Comparison of ENCODE assay signal across 8 cellular contexts in the genomic region with DNA sequence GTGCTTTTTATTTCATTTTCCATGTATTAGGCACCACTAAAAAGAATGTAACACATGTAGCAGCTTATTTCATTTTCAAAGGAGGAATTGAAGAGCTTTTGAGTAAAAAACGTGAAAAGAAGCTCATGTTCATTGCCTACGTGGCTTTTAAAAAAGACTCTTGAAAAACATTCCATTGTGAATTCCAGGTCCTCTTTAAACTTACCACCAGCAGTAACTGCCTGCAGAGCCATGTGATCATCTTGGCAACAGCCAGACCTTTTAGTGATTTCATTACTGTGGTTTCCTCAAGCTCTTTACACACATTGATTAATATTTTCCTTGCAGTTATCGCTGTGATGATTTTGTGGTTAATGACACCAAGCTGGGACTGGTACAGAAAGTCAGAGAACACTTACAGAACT. TPM values are rescaled to one million over a fixed set of nuclear protein-coding genes. Genes with fewer than 3 reads are reported as not detected.
DNase-seq lines count a peak whose midpoint lies in the region; ATAC-seq and FAIRE-seq lines count a peak whose summit lies in the region.

No MANE protein-coding gene starts in this region.

- H3K27me3 Mint-ChIP-seq in activated naive CD4-positive, alpha-beta T cell treated with anti-CD3 and anti-CD28 coated beads, Interleukin-2, amount 50 U/mL, for 24 hours: no peaks in the 10 kb centered on the region
- no peaks in the 10 kb centered on the region for H3K27me3 Mint-ChIP-seq in activated T-helper 2 cell treated with anti-CD3 and anti-CD28 coated beads, Interferon-gamma antibody, Interleukin-2, Interleukin-4, amounts not matched to agents 10 μg/mL and 5 μg/mL and 100 μg/mL, durations not matched to agents 14 hours and 24 hours and 36 hours (ENCODE audit: low read depth)

- H3K36me3 Mint-ChIP-seq in activated naive CD4-positive, alpha-beta T cell treated with anti-CD3 and anti-CD28 coated beads, Interleukin-2, amount 50 U/mL, for 24 hours: peaks cover 16% of the 10 kb centered on the region
- peaks cover 40% of the 10 kb centered on the region for H3K36me3 Mint-ChIP-seq in activated T-helper 2 cell treated with anti-CD3 and anti-CD28 coated beads, Interferon-gamma antibody, Interleukin-2, Interleukin-4, amounts not matched to agents 10 μg/mL and 5 μg/mL and 100 μg/mL, durations not matched to agents 14 hours and 24 hours and 36 hours (ENCODE audit: low read depth)

- no peaks in the 10 kb centered on the region for H3K9me3 Mint-ChIP-seq in activated naive CD4-positive, alpha-beta T cell treated with anti-CD3 and anti-CD28 coated beads, Interleukin-2, amount 50 U/mL, for 24 hours
- no peaks in the 10 kb centered on the region for H3K9me3 Mint-ChIP-seq in activated T-helper 2 cell treated with anti-CD3 and anti-CD28 coated beads, Interferon-gamma antibody, Interleukin-2, Interleukin-4, amounts not matched to agents 10 μg/mL and 5 μg/mL and 100 μg/mL, durations not matched to agents 14 hours and 24 hours and 36 hours

- ATAC-seq in right cardiac atrium: peak; percentile 81 to 84
- no peak for ATAC-seq in HG03135 (IDR thresholded peaks at IDR 0.05; ENCODE audit: unreplicated experiment)
- no peak for ATAC-seq in HG03095 (IDR thresholded peaks at IDR 0.05; ENCODE audit: unreplicated experiment)

- H3K4me3 Mint-ChIP-seq in activated naive CD4-positive, alpha-beta T cell treated with anti-CD3 and anti-CD28 coated beads, Interleukin-2, amount 50 U/mL, for 24 hours: peak overlapping the region; percentile 45
- H3K4me3 Mint-ChIP-seq in activated T-helper 2 cell treated with anti-CD3 and anti-CD28 coated beads, Interferon-gamma antibody, Interleukin-2, Interleukin-4, amounts not matched to agents 10 μg/mL and 5 μg/mL and 100 μg/mL, durations not matched to agents 14 hours and 24 hours and 36 hours (ENCODE audit: low read depth): no peak overlapping the region

- peaks cover 0 to 9% of the 10 kb centered on the region in 2 donors for H3K36me3 ChIP-seq in small intestine (ENCODE audit: control insufficient read depth in 2 of 2, insufficient read depth in 2 of 2, low read length in 2 of 2)

- H3K9me3 ChIP-seq in right cardiac atrium (ENCODE audit: control insufficient read depth, low read length) (no peaks in the 10 kb centered on the region), small intestine (ENCODE audit: control insufficient read depth, low read depth) (no peaks in the 10 kb centered on the region)

- H3K27me3 ChIP-seq in right cardiac atrium (ENCODE audit: control insufficient read depth, insufficient read depth) (no peaks in the 10 kb centered on the region), small intestine (ENCODE audit: control insufficient read depth in 2 of 2, insufficient read depth in 2 of 2, low read length in 2 of 2) (no peaks in the 10 kb centered on the region)

- no peak for DNase-seq in activated naive CD4-positive, alpha-beta T cell (lab: John Stamatoyannopoulos, UW)
- no peak for DNase-seq in activated T-helper 2 cell treated with anti-CD3 and anti-CD28 coated beads, Interferon-gamma antibody, Interleukin-2, Interleukin-4, amounts not matched to agents 10 μg/mL and 5 μg/mL and 100 μg/mL, durations not matched to agents 14 hours and 24 hours and 36 hours (ENCODE audit: low spot score)
- DNase-seq in right cardiac atrium: peak in 1 of 3 donors; percentile 15
- peak; percentile 73 for DNase-seq in small intestine
- no peak for DNase-seq in activated CD4-positive, CD25-positive, alpha-beta regulatory T cell (lab: John Stamatoyannopoulos, UW)

- peaks cover 54% of the 10 kb centered on the region for H3K4me1 Mint-ChIP-seq in activated naive CD4-positive, alpha-beta T cell treated with anti-CD3 and anti-CD28 coated beads, Interleukin-2, amount 50 U/mL, for 24 hours
- peaks cover 29% of the 10 kb centered on the region for H3K4me1 Mint-ChIP-seq in activated T-helper 2 cell treated with anti-CD3 and anti-CD28 coated beads, Interferon-gamma antibody, Interleukin-2, Interleukin-4, amounts not matched to agents 10 μg/mL and 5 μg/mL and 100 μg/mL, durations not matched to agents 14 hours and 24 hours and 36 hours (ENCODE audit: low read depth)

- H3K4me3 ChIP-seq in right cardiac atrium (ENCODE audit: low read length) (no peak overlapping the region), small intestine (ENCODE audit: low read depth in 1 of 2, low read length in 2 of 2) (no peak overlapping the region)

- WGBS in right cardiac atrium: 13% methylated on average over 3 of the region's 3 CpGs
- 3 to 14% (median 8%) methylated on average over 3 of the region's 3 CpGs for WGBS in small intestine, 3 donors

- intact Hi-C loops in activated T-helper 2 cell treated with anti-CD3 and anti-CD28 coated beads, Interferon-gamma antibody, Interleukin-2, Interleukin-4, amounts not matched to agents 10 μg/mL and 5 μg/mL and 100 μg/mL, durations not matched to agents 14 hours and 24 hours and 36 hours (cut with micrococcal nuclease): loop anchor here (5.0 kb wide), 1 partner anchor 46 kb away; no protein-coding TSS in a partner anchor
- intact Hi-C loops in right cardiac atrium (cut with DNase I): no loop called here

- H3K27ac ChIP-seq in right cardiac atrium (ENCODE audit: low read length) (no peak overlapping the region), small intestine (ENCODE audit: low read depth in 1 of 2, low read length in 1 of 2) (no peak overlapping the region)

- FAIRE-seq in small intestine (lab: Jason Lieb, UNC): no peak

- peak overlapping the region; percentile 85 for H3K27ac Mint-ChIP-seq in activated naive CD4-positive, alpha-beta T cell treated with anti-CD3 and anti-CD28 coated beads, Interleukin-2, amount 50 U/mL, for 24 hours
- H3K27ac Mint-ChIP-seq in activated T-helper 2 cell treated with anti-CD3 and anti-CD28 coated beads, Interferon-gamma antibody, Interleukin-2, Interleukin-4, amounts not matched to agents 10 μg/mL and 5 μg/mL and 100 μg/mL, durations not matched to agents 14 hours and 24 hours and 36 hours: peak overlapping the region; percentile 51

- H3K4me1 ChIP-seq in right cardiac atrium (ENCODE audit: control insufficient read depth, insufficient read depth, low read length) (no peaks in the 10 kb centered on the region), small intestine (ENCODE audit: control insufficient read depth in 2 of 2, insufficient read depth in 1 of 2, low read depth in 1 of 2, low read length in 1 of 2) (peaks cover 0 to 2% of the 10 kb centered on the region in 2 donors)

RNA-seq across cellular contexts. Expression of a gene that starts 43.8 kb away (rescaled TPM):
- total RNA-seq in activated T-helper 2 cell treated with anti-CD3 and anti-CD28 coated beads, Interferon-gamma antibody, Interleukin-2, Interleukin-4, amounts not matched to agents 10 μg/mL and 5 μg/mL and 100 μg/mL, durations not matched to agents 14 hours and 24 hours and 36 hours: 0.71 and 0.78 TPM in 2 replicates
- total RNA-seq in right cardiac atrium: 10 to 100 TPM; 18.3 to 40.8 (median 31.5) TPM
- polyA plus RNA-seq in right cardiac atrium: 19.5 TPM
- polyA plus RNA-seq in small intestine: 1 to 10 TPM in 1 of 3 donors, not detected in 2; 2.1 TPM

RNA-seq across cellular contexts. Expression of a gene that starts 49.0 kb away (rescaled TPM):
- 41.2 and 47.6 TPM in 2 replicates for total RNA-seq in activated T-helper 2 cell treated with anti-CD3 and anti-CD28 coated beads, Interferon-gamma antibody, Interleukin-2, Interleukin-4, amounts not matched to agents 10 μg/mL and 5 μg/mL and 100 μg/mL, durations not matched to agents 14 hours and 24 hours and 36 hours
- total RNA-seq in right cardiac atrium: 10 to 100 TPM; 17.6 to 26.0 (median 21.2) TPM
- polyA plus RNA-seq in right cardiac atrium: 7.8 TPM
- polyA plus RNA-seq in small intestine: 10 to 100 TPM; 24.7 to 30.0 (median 27.8) TPM

Comparison
In these comparisons a context has a peak if more than half of its experiments do, and no peak if none do; other contexts are left out.
1. ATAC-seq: peak in right cardiac atrium (2 of 2); none in HG03135 (single experiment) and HG03095 (single experiment).
2. RNA of a gene that starts 43.8 kb away (total RNA-seq): 18.3 to 40.8 TPM in right cardiac atrium; 0.71 to 0.78 TPM in activated T-helper 2 cell treated with anti-CD3 and anti-CD28 coated beads, Interferon-gamma antibody, Interleukin-2, Interleukin-4, amounts not matched to agents 10 μg/mL and 5 μg/mL and 100 μg/mL, durations not matched to agents 14 hours and 24 hours and 36 hours; every median in the first group is over 10 times any median in the second.